12 cellular contexts compared by ENCODE assay signal in the genomic region with DNA sequence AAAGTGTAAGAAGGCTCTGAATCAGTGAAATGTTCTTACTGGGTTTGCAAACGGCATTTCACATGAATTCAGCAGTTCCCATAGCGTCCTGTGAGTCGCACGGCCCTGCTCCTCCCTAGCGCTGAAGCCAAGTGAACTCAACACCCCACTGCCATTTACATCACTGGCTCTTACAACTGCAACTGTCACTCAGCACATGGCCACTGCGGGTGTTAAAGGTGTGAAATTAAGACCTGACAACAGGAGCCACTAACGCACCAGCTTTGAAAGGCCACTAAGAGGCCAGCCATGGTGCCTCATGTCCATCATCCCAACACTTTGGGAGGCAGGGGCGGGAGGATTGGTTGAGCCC. TPM values are rescaled to one million over a fixed set of nuclear protein-coding genes. Genes with fewer than 3 reads are reported as not detected.
DNase-seq lines count a peak whose midpoint lies in the region; ATAC-seq and TF ChIP-seq lines count a peak whose summit lies in the region.
"Had no signal": no experiment of that assay in that cellular context is flagged by ENCODE, and none has a peak within 500 bp of the region (broad histone marks: within the 10 kb centered on the region; RNA-seq: fewer than 3 reads in every experiment).

No MANE protein-coding gene starts in this region.

- H3K4me3 Mint-ChIP-seq in CD8-positive, alpha-beta T cell, result no peak overlapping the region
- peak overlapping the region; percentile 56 for H3K4me3 Mint-ChIP-seq in activated T-helper 17 cell treated with anti-CD3 and anti-CD28 coated beads, Interleukin-2, amount 50 U/mL, for 72 hours
- H3K4me3 Mint-ChIP-seq: brain had no signal

- H2AFZ ChIP-seq in mesenchymal stem cell (ENCODE audit: low read depth, low read length), result no peak overlapping the region

- H3K9ac ChIP-seq in mesenchymal stem cell (ENCODE audit: low read length), result no peak overlapping the region

- no peak overlapping the region for H4K8ac ChIP-seq in mesenchymal stem cell (ENCODE audit: low read length)

- WGBS in mesenchymal stem cell, result 86% methylated on average over 8 of the region's 8 CpGs
- WGBS in transverse colon (ENCODE audit: low coverage in 1 of 2), 2 donors, result 80 to 84% methylated on average over 5 to 8 of the region's 8 CpGs

- no peak overlapping the region for H3K4me3 ChIP-seq in CD8-positive, alpha-beta T cell (ENCODE audit: low read depth, low read length)
- no peak overlapping the region for H3K4me3 ChIP-seq in H7 (ENCODE audit: insufficient read depth, low read depth, low read length)
- no peak overlapping the region for H3K4me3 ChIP-seq in mesenchymal stem cell (ENCODE audit: insufficient read depth in 1 of 2, low read depth in 1 of 2, low read length in 2 of 2)
- H3K4me3 ChIP-seq in transverse colon, result no peak overlapping the region
- H3K4me3 ChIP-seq: gastroesophageal sphincter, tibial artery had no signal

- H3K79me1 ChIP-seq in mesenchymal stem cell (replicated peaks; ENCODE audit: low read length, poor library complexity, severe bottlenecking), result no peaks in the 10 kb centered on the region

- TF ChIP-seq POLR2A in transverse colon (IDR thresholded peaks at IDR 0.05), result no peak

- no peak overlapping the region for H3K23ac ChIP-seq in mesenchymal stem cell (ENCODE audit: low read length in 2 of 2)

- no peak for DNase-seq in CD8-positive, alpha-beta T cell
- DNase-seq in H7, result peak; percentile 28
- DNase-seq in mesenchymal stem cell, result peak; percentile 3
- no peak for DNase-seq in NCI-H2171 treated with DMSO at 0.1 percent for 48 hours (lab: John Stamatoyannopoulos, UW)
- DNase-seq in transverse colon, result no peak
- DNase-seq: activated CD4-positive, alpha-beta T cell treated with anti-CD3 and anti-CD28 coated beads, Interleukin-2, amount 50 U/mL, for 4 hours; DND-41 had no signal

- H3K14ac ChIP-seq in mesenchymal stem cell (ENCODE audit: low read length in 2 of 2), result no peak overlapping the region

- H3K4me2 ChIP-seq in mesenchymal stem cell (ENCODE audit: low read length, poor library complexity, severe bottlenecking), result no peak overlapping the region

- no peaks in the 10 kb centered on the region for H3K4me1 Mint-ChIP-seq in CD8-positive, alpha-beta T cell (ENCODE audit: low read depth)
- peaks cover 5% of the 10 kb centered on the region for H3K4me1 Mint-ChIP-seq in activated T-helper 17 cell treated with anti-CD3 and anti-CD28 coated beads, Interleukin-2, amount 50 U/mL, for 72 hours

- H3K4ac ChIP-seq in mesenchymal stem cell (ENCODE audit: low read depth in 1 of 2, low read length in 2 of 2), result no peak overlapping the region

- TF ChIP-seq CTCF in CD8-positive, alpha-beta T cell (IDR thresholded peaks at IDR 0.05), result no peak
- TF ChIP-seq CTCF in transverse colon (IDR thresholded peaks at IDR 0.05), result no peak

- in situ Hi-C loops in transverse colon (cut with MboI; ENCODE audit: low pct_ligation_motif_present in 1 of 4, low pct_unique_long_range_greater_than_20kb in 1 of 4, low sequenced_read_pairs in 3 of 4), result no loop called here

- H3K36me3 Mint-ChIP-seq in CD8-positive, alpha-beta T cell, result no peaks in the 10 kb centered on the region
- H3K36me3 Mint-ChIP-seq in activated T-helper 17 cell treated with anti-CD3 and anti-CD28 coated beads, Interleukin-2, amount 50 U/mL, for 72 hours (ENCODE audit: low read depth), result no peaks in the 10 kb centered on the region
- H3K36me3 Mint-ChIP-seq: brain had no signal

- H2BK120ac ChIP-seq in mesenchymal stem cell (ENCODE audit: low read depth, low read length), result no peak overlapping the region

- H2AK5ac ChIP-seq in mesenchymal stem cell (ENCODE audit: low read length, severe bottlenecking), result peak overlapping the region; percentile 57

- H2BK15ac ChIP-seq in mesenchymal stem cell (ENCODE audit: low read depth, poor library complexity, severe bottlenecking), result no peak overlapping the region

- POLR2A ChIA-PET in CD8-positive, alpha-beta T cell (lab: Charles Lee), result no interaction called here

- no peaks in the 10 kb centered on the region for H3K9me3 ChIP-seq in CD8-positive, alpha-beta T cell (ENCODE audit: low read length)
- no peaks in the 10 kb centered on the region for H3K9me3 ChIP-seq in mesenchymal stem cell (ENCODE audit: control insufficient read depth, low read length)
- H3K9me3 ChIP-seq in transverse colon, result no peaks in the 10 kb centered on the region
- H3K9me3 ChIP-seq: gastroesophageal sphincter, tibial artery had no signal

- no peak overlapping the region for H4K91ac ChIP-seq in mesenchymal stem cell (ENCODE audit: low read length)

- H3K18ac ChIP-seq in mesenchymal stem cell (ENCODE audit: low read depth in 1 of 2, low read length in 2 of 2), result no peak overlapping the region

- H3K9me3 Mint-ChIP-seq in CD8-positive, alpha-beta T cell, result no peaks in the 10 kb centered on the region
- H3K9me3 Mint-ChIP-seq in activated T-helper 17 cell treated with anti-CD3 and anti-CD28 coated beads, Interleukin-2, amount 50 U/mL, for 72 hours, result no peaks in the 10 kb centered on the region

- no peak for TF ChIP-seq EP300 in transverse colon (IDR thresholded peaks at IDR 0.05; ENCODE audit: low read depth)

- H3K27ac Mint-ChIP-seq in CD8-positive, alpha-beta T cell, result no peak overlapping the region
- peak overlapping the region; percentile 87 for H3K27ac Mint-ChIP-seq in activated T-helper 17 cell treated with anti-CD3 and anti-CD28 coated beads, Interleukin-2, amount 50 U/mL, for 72 hours
- H3K27ac Mint-ChIP-seq: brain had no signal

- no peaks in the 10 kb centered on the region for H3K4me1 ChIP-seq in CD8-positive, alpha-beta T cell (ENCODE audit: insufficient read depth, low read length)
- H3K4me1 ChIP-seq in mesenchymal stem cell (ENCODE audit: control insufficient read depth, insufficient read depth, low read depth, low read length) (peaks cover 23% of the 10 kb centered on the region), transverse colon (peaks cover 0 to 7% (median 0%) of the 10 kb centered on the region in 4 donors)
- H3K4me1 ChIP-seq: gastroesophageal sphincter had no signal

- H3K27me3 Mint-ChIP-seq in CD8-positive, alpha-beta T cell (ENCODE audit: low read depth), result peaks cover 32% of the 10 kb centered on the region
- peaks cover 33% of the 10 kb centered on the region for H3K27me3 Mint-ChIP-seq in activated T-helper 17 cell treated with anti-CD3 and anti-CD28 coated beads, Interleukin-2, amount 50 U/mL, for 72 hours

- H2BK12ac ChIP-seq in mesenchymal stem cell (ENCODE audit: low read length in 2 of 2), result no peak overlapping the region

- intact Hi-C loops in CD8-positive, alpha-beta T cell (cut with DNase I, micrococcal nuclease), result no loop called here
- intact Hi-C loops in transverse colon (cut with DNase I; ENCODE audit: low total_unique reads), result no loop called here

- no peak overlapping the region for H3K27ac ChIP-seq in CD8-positive, alpha-beta T cell (ENCODE audit: low read depth, low read length)
- peak overlapping the region; percentile 62 for H3K27ac ChIP-seq in mesenchymal stem cell (ENCODE audit: low read length, poor library complexity, severe bottlenecking)
- H3K27ac ChIP-seq in transverse colon, result no peak overlapping the region
- H3K27ac ChIP-seq: gastroesophageal sphincter, tibial artery had no signal

- CTCF ChIA-PET in CD8-positive, alpha-beta T cell (lab: Charles Lee), result no interaction called here

- H3K27me3 ChIP-seq in CD8-positive, alpha-beta T cell (ENCODE audit: insufficient read depth, low read length), result no peaks in the 10 kb centered on the region
- no peaks in the 10 kb centered on the region for H3K27me3 ChIP-seq in H7 (ENCODE audit: control insufficient read depth, insufficient read depth, low read length)
- H3K27me3 ChIP-seq in mesenchymal stem cell (ENCODE audit: control insufficient read depth in 1 of 2, insufficient read depth in 1 of 2, low read length in 2 of 2), result peaks cover 8 to 36% of the 10 kb centered on the region in 2 experiments
- peaks cover 11% of the 10 kb centered on the region for H3K27me3 ChIP-seq in transverse colon

- H3K36me3 ChIP-seq in CD8-positive, alpha-beta T cell (ENCODE audit: insufficient read depth, low read length), result no peaks in the 10 kb centered on the region
- H3K36me3 ChIP-seq in H7 (replicated peaks; ENCODE audit: control insufficient read depth, insufficient read depth, low read length), result no peaks in the 10 kb centered on the region
- no peaks in the 10 kb centered on the region for H3K36me3 ChIP-seq in mesenchymal stem cell (ENCODE audit: control insufficient read depth in 1 of 2, insufficient read depth in 2 of 2, low read depth in 1 of 2, low read length in 2 of 2)
- no peaks in the 10 kb centered on the region for H3K36me3 ChIP-seq in transverse colon
- H3K36me3 ChIP-seq: gastroesophageal sphincter, tibial artery had no signal

- no peak overlapping the region for H2BK5ac ChIP-seq in mesenchymal stem cell (ENCODE audit: low read depth, low read length, poor library complexity, severe bottlenecking)

- ATAC-seq in CD8-positive, alpha-beta T cell, result peak; percentile 46
- ATAC-seq in activated T-helper 17 cell treated with anti-CD3 and anti-CD28 coated beads, Interleukin-2, amount 50 U/mL, for 72 hours (replicated peaks), result peak; percentile 90
- ATAC-seq in GM21723 (IDR thresholded peaks at IDR 0.05; ENCODE audit: unreplicated experiment), result no peak

RNA-seq across cellular contexts. Expression of a gene that starts 31.7 kb away (rescaled TPM):
- total RNA-seq in CD8-positive, alpha-beta T cell, result 1 to 10 TPM; 5.1 to 5.2 TPM
- total RNA-seq in H7 (2014; rRNA removed; shearing (Covaris generic)), result 28.0 and 59.8 TPM in 2 replicates
- 1 to 10 TPM; 1.3 to 3.7 TPM for total RNA-seq in activated T-helper 17 cell treated with anti-CD3 and anti-CD28 coated beads, Interleukin-2, amount 50 U/mL, for 72 hours
- polyA plus RNA-seq in mesenchymal stem cell (2013, experiment 1 of 2), result 2.9 TPM
- polyA plus RNA-seq in mesenchymal stem cell (2013, experiment 2 of 2), result 3.2 TPM
- total RNA-seq in transverse colon, result 1 to 10 TPM in 2 of 4 donors, not detected in 2; 2.5 to 9.1 TPM

Comparison
In these comparisons a context has a peak if more than half of its experiments do, and no peak if none do; other contexts are left out.
1. DNase-seq: peak in H7 (single experiment) and mesenchymal stem cell (single experiment); none in CD8-positive, alpha-beta T cell (0 of 7), NCI-H2171 treated with DMSO at 0.1 percent for 48 hours (single experiment) and transverse colon (single experiment).